In genomic region chr12:50101663-50102062, GRCh38 we compare ENCODE assay signal across 9 cellular contexts. TPM values are rescaled to one million over a fixed set of nuclear protein-coding genes. Genes with fewer than 3 reads are reported as not detected.
DNase-seq lines count a peak whose midpoint lies in the region; ATAC-seq and TF ChIP-seq lines count a peak whose summit lies in the region.
"Had no signal": no experiment of that assay in that cellular context is flagged by ENCODE, and none has a peak within 500 bp of the region (broad histone marks: within the 10 kb centered on the region; RNA-seq: fewer than 3 reads in every experiment).

No MANE protein-coding gene starts in this region.

- intact Hi-C loops in esophagus muscularis mucosa (cut with DNase I), result no loop called here
- intact Hi-C loops in psoas muscle (cut with DNase I), result no loop called here

- no peaks in the 10 kb centered on the region for H3K27me3 ChIP-seq in H7 (ENCODE audit: control insufficient read depth, insufficient read depth, low read length)
- no peaks in the 10 kb centered on the region for H3K27me3 ChIP-seq in esophagus muscularis mucosa
- no peaks in the 10 kb centered on the region for H3K27me3 ChIP-seq in psoas muscle (ENCODE audit: insufficient read depth in 3 of 3, low read length in 2 of 3)
- H3K27me3 ChIP-seq: vagina had no signal

- TF ChIP-seq EP300 in esophagus muscularis mucosa (IDR thresholded peaks at IDR 0.05), result no peak

- no peak for TF ChIP-seq POLR2A in esophagus muscularis mucosa (IDR thresholded peaks at IDR 0.05; ENCODE audit: low read depth)

- peak; percentile 85 for DNase-seq in H7
- peak; percentile 30 for DNase-seq in NCI-H82 treated with DMSO at 0.1 percent for 48 hours (lab: John Stamatoyannopoulos, UW; ENCODE audit: unreplicated experiment)
- DNase-seq in esophagus muscularis mucosa (ENCODE audit: extremely low spot score), result no peak
- no peak for DNase-seq in psoas muscle
- no peak for DNase-seq in NCI-H345 treated with DMSO at 0.1 percent for 48 hours (lab: John Stamatoyannopoulos, UW; ENCODE audit: unreplicated experiment)
- DNase-seq in RPMI8226, result no peak
- DNase-seq in T-helper 1 cell, result no peak

- ATAC-seq in psoas muscle (no peak), HG03108 (IDR thresholded peaks at IDR 0.05; ENCODE audit: unreplicated experiment) (no peak)

- H3K36me3 ChIP-seq in H7 (replicated peaks; ENCODE audit: control insufficient read depth, insufficient read depth, low read length), result peaks cover 26% of the 10 kb centered on the region
- H3K36me3 ChIP-seq in esophagus muscularis mucosa, result peaks cover 36 to 50% (median 41%) of the 10 kb centered on the region in 4 donors
- H3K36me3 ChIP-seq in psoas muscle (ENCODE audit: insufficient read depth in 1 of 2, low read depth in 1 of 2), result peaks cover 13 to 48% of the 10 kb centered on the region in 2 donors

- WGBS in esophagus muscularis mucosa, result 76% methylated on average over 3 of the region's 3 CpGs
- WGBS in psoas muscle, 3 donors, result 64 to 70% (median 68%) methylated on average over 3 of the region's 3 CpGs

- H3K9me3 ChIP-seq in esophagus muscularis mucosa (no peaks in the 10 kb centered on the region), psoas muscle (no peaks in the 10 kb centered on the region)
- H3K9me3 ChIP-seq: vagina had no signal

- TF ChIP-seq CTCF in esophagus muscularis mucosa (IDR thresholded peaks at IDR 0.05) (peak in 2 of 3 experiments; percentile 16 to 51), psoas muscle (IDR thresholded peaks at IDR 0.05) (peak; percentile 36)

- H3K27ac ChIP-seq in esophagus muscularis mucosa (replicated peaks in 1 of 4), result no peak overlapping the region
- H3K27ac ChIP-seq in psoas muscle, result no peak overlapping the region
- H3K27ac ChIP-seq: vagina had no signal

- no peak overlapping the region for H3K4me3 ChIP-seq in H7 (ENCODE audit: insufficient read depth, low read depth, low read length)
- no peak overlapping the region for H3K4me3 ChIP-seq in esophagus muscularis mucosa
- H3K4me3 ChIP-seq in psoas muscle, result no peak overlapping the region
- H3K4me3 ChIP-seq: vagina had no signal

- H3K4me1 ChIP-seq in esophagus muscularis mucosa, result peaks cover 21 to 27% (median 23%) of the 10 kb centered on the region in 4 donors
- peaks cover 19% of the 10 kb centered on the region for H3K4me1 ChIP-seq in psoas muscle

RNA-seq across cellular contexts. Expression of gene GPD1, which starts 2.1 kb away (rescaled TPM):
- total RNA-seq in H7 (2014; rRNA removed; shearing (Covaris generic)), result 0.59 TPM in 1 of 2 replicates, not detected in the other
- total RNA-seq in esophagus muscularis mucosa (1 to 10 TPM in 1 of 4 donors, under 1 TPM in 3; 0.17 to 2.5 (median 0.60) TPM), psoas muscle (100 to 1,000 TPM in 3 of 4 donors, 10 to 100 TPM in 1; 92.0 to 221 (median 148) TPM)
- 100 to 1,000 TPM in 1 of 3 donors, 10 to 100 TPM in 2; 17.4 to 120 (median 66.0) TPM for polyA plus RNA-seq in psoas muscle

RNA-seq across cellular contexts. Expression of gene COX14, which starts 10.4 kb away (rescaled TPM):
- total RNA-seq in H7 (2014; rRNA removed; shearing (Covaris generic)), result 33.4 and 38.3 TPM in 2 replicates
- total RNA-seq in esophagus muscularis mucosa, result 100 to 1,000 TPM in 1 of 4 donors, 10 to 100 TPM in 3; 52.8 to 105 (median 87.6) TPM
- 100 to 1,000 TPM; 101 to 141 (median 115) TPM for total RNA-seq in psoas muscle
- 100 to 1,000 TPM; 132 to 173 (median 132) TPM for polyA plus RNA-seq in psoas muscle

RNA-seq across cellular contexts. Expression of gene SMARCD1, which starts 16.5 kb away (rescaled TPM):
- 182 and 196 TPM in 2 replicates for total RNA-seq in H7 (2014; rRNA removed; shearing (Covaris generic))
- 10 to 100 TPM; 20.3 to 72.4 (median 45.2) TPM for total RNA-seq in esophagus muscularis mucosa
- total RNA-seq in psoas muscle, result 10 to 100 TPM; 14.2 to 21.1 (median 17.9) TPM
- 10 to 100 TPM; 11.7 to 20.4 (median 12.3) TPM for polyA plus RNA-seq in psoas muscle

RNA-seq across cellular contexts. Expression of gene ASIC1, which starts 44.3 kb away (rescaled TPM):
- total RNA-seq in H7 (2014; rRNA removed; shearing (Covaris generic)), result 0.81 and 1.2 TPM in 2 replicates
- total RNA-seq in esophagus muscularis mucosa, result 1 to 10 TPM in 3 of 4 donors, under 1 TPM in 1; 0.66 to 5.6 (median 2.9) TPM
- under 1 TPM; 0.32 to 0.82 (median 0.60) TPM for total RNA-seq in psoas muscle
- under 1 TPM; 0.20 to 0.29 (median 0.25) TPM for polyA plus RNA-seq in psoas muscle

Comparison
In these comparisons a context has a peak if more than half of its experiments do, and no peak if none do; other contexts are left out.
1. DNase-seq: peak in H7 (single experiment) and NCI-H82 treated with DMSO at 0.1 percent for 48 hours (single experiment); none in esophagus muscularis mucosa (single experiment), psoas muscle (0 of 2), NCI-H345 treated with DMSO at 0.1 percent for 48 hours (single experiment), RPMI8226 (single experiment) and T-helper 1 cell (0 of 5).
2. RNA of gene GPD1, which starts 2.1 kb away (total RNA-seq): 92.0 to 221 TPM in psoas muscle; 0.17 to 2.5 TPM in esophagus muscularis mucosa and 0.59 TPM in H7; every median in the first group is over 10 times any median in the second.